Comparison of ENCODE assay signal across 25 cellular contexts in the genomic region with DNA sequence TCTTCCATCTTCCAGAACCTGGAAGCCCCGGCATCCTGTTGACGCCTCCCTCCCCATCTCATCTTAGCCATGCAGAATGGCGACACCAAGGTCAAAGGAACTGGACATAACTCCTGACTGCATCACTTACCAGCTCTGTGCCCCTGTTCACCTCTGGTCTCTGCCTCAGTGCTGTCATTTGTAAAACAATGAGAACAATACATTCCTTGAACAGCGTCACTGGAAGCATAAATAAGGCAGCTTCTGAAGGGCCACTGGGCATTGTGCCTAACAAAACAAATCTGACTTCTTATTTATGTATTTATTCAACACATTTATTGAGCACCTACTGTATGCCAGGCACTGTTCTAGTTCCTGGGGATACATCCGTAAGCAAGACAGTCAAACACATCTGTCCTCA.
DNase-seq lines count a peak whose midpoint lies in the region; ATAC-seq, FAIRE-seq and TF ChIP-seq lines count a peak whose summit lies in the region.
"Had no signal": no experiment of that assay in that cellular context is flagged by ENCODE, and none has a peak within 500 bp of the region (broad histone marks: within the 10 kb centered on the region; RNA-seq: fewer than 3 reads in every experiment).

No MANE protein-coding gene starts in this region.

- H3K9me3 ChIP-seq in liver (ENCODE audit: control insufficient read depth in 4 of 4, low read length in 3 of 4) (no peaks in the 10 kb centered on the region), HepG2 (ENCODE audit: low read length) (no peaks in the 10 kb centered on the region), upper lobe of right lung (no peaks in the 10 kb centered on the region)
- H3K9me3 ChIP-seq: esophagus squamous epithelium, lower lobe of right lung, pancreas, spleen had no signal

- 64% methylated on average over 5 of the region's 5 CpGs for WGBS in liver
- 40% methylated on average over 5 of the region's 5 CpGs for WGBS in HepG2 (ENCODE audit: low lambda C conversion rate)

- in situ Hi-C loops in HepG2 (cut with HindIII; ENCODE audit: extremely low pct_ligation_motif_present, low pct_unique_long_range_greater_than_20kb): no loop called here
- in situ Hi-C loops in GM13977 (cut with MboI; ENCODE audit: low pct_unique_long_range_greater_than_20kb, low sequenced_read_pairs, unreplicated experiment): no loop called here

- H3K27me3 Mint-ChIP-seq in central memory CD8-positive, alpha-beta T cell: no peaks in the 10 kb centered on the region
- H3K27me3 Mint-ChIP-seq: activated CD8-positive, alpha-beta T cell treated with anti-CD3 and anti-CD28 coated beads for 36 hours; CD8-positive, alpha-beta memory T cell had no signal

- no peak overlapping the region for H3K4me2 ChIP-seq in HepG2 (ENCODE audit: low read depth, low read length)

- H2AFZ ChIP-seq in HepG2 (ENCODE audit: low read length): no peak overlapping the region

- ATAC-seq in HepG2 (no peak), upper lobe of right lung (peak; percentile 25)
- no peak for ATAC-seq in central memory CD8-positive, alpha-beta T cell (replicated peaks; ENCODE audit: extremely low read depth, poor library complexity, severe bottlenecking)
- ATAC-seq: activated CD8-positive, alpha-beta T cell treated with anti-CD3 and anti-CD28 coated beads for 36 hours; pancreas; SK-N-SH treated with all-trans-retinoic acid at 6 μM for 48 hours had no signal

- no peak overlapping the region for H3K27ac ChIP-seq in liver (ENCODE audit: low read depth in 1 of 2, low read length in 2 of 2)
- H3K27ac ChIP-seq in HepG2 (ENCODE audit: extremely low read length, insufficient read depth, low read length): no peak overlapping the region
- no peak overlapping the region for H3K27ac ChIP-seq in upper lobe of right lung
- H3K27ac ChIP-seq: esophagus squamous epithelium, lower lobe of right lung, pancreas had no signal

- intact Hi-C loops in HepG2 (cut with micrococcal nuclease; ENCODE audit: unreplicated experiment) (no loop called here), upper lobe of right lung (cut with DNase I) (no loop called here)

- DNase-seq in HepG2 (ENCODE audit: low spot score) (no peak), islet precursor cell (peak; percentile 24), upper lobe of right lung (no peak), foreskin melanocyte (no peak), NCI-H2171 treated with DMSO at 0.1 percent for 48 hours (lab: John Stamatoyannopoulos, UW) (no peak), GM13977 (ENCODE audit: low spot score) (no peak)
- no peak for DNase-seq in central memory CD8-positive, alpha-beta T cell (ENCODE audit: low spot score in 2 of 2)
- DNase-seq: activated CD4-positive, alpha-beta T cell treated with anti-CD3 and anti-CD28 coated beads for 1 hour; activated CD8-positive, alpha-beta T cell treated with anti-CD3 and anti-CD28 coated beads for 36 hours; activated gamma-delta T cell; CD8-positive, alpha-beta memory T cell; DMS79; effector CD4-positive, alpha-beta T cell; esophagus squamous epithelium; GF-D8; lower lobe of right lung; NCI-H1436; nephron progenitor cell; pancreas; spleen; T-helper 2 cell; trophoblast cell had no signal

- FAIRE-seq in HepG2 (lab: Jason Lieb, UNC): no peak
- FAIRE-seq: keratinocyte, pancreas had no signal

- POLR2A ChIA-PET in HepG2 (lab: Yijun Ruan, JAX): no interaction called here

- H3K9me3 Mint-ChIP-seq in central memory CD8-positive, alpha-beta T cell: peaks cover 9% of the 10 kb centered on the region
- H3K9me3 Mint-ChIP-seq: activated CD8-positive, alpha-beta T cell treated with anti-CD3 and anti-CD28 coated beads for 36 hours; nephron progenitor cell had no signal

- H3K79me2 ChIP-seq in HepG2 (ENCODE audit: insufficient read depth, low read length): no peaks in the 10 kb centered on the region

- H3K4me3 Mint-ChIP-seq in central memory CD8-positive, alpha-beta T cell: no peak overlapping the region
- H3K4me3 Mint-ChIP-seq: activated CD8-positive, alpha-beta T cell treated with anti-CD3 and anti-CD28 coated beads for 36 hours; nephron progenitor cell had no signal

- H3K4me3 ChIP-seq in liver (ENCODE audit: low read depth in 1 of 3, low read length in 3 of 3) (no peak overlapping the region), HepG2 (replicated peaks in 1 of 3; ENCODE audit: insufficient read depth in 1 of 3, low read depth in 2 of 3, low read length in 3 of 3) (no peak overlapping the region), upper lobe of right lung (no peak overlapping the region)
- H3K4me3 ChIP-seq: esophagus squamous epithelium, lower lobe of right lung, pancreas, spleen had no signal

- no peak for TF ChIP-seq POLR2A in HepG2 (IDR thresholded peaks at IDR 0.05; ENCODE audit: insufficient read depth in 1 of 2, low read depth in 2 of 2, low read length in 2 of 2)

- H3K36me3 ChIP-seq in liver (ENCODE audit: control insufficient read depth in 4 of 4, insufficient read depth in 3 of 4, low read depth in 1 of 4, low read length in 3 of 4) (no peaks in the 10 kb centered on the region), HepG2 (replicated peaks in 1 of 2; ENCODE audit: control insufficient read depth in 1 of 2, insufficient read depth in 2 of 2, low read length in 2 of 2) (no peaks in the 10 kb centered on the region), upper lobe of right lung (no peaks in the 10 kb centered on the region)
- H3K36me3 ChIP-seq: esophagus squamous epithelium, lower lobe of right lung, pancreas, spleen had no signal

- TF ChIP-seq CTCF in liver (IDR thresholded peaks at IDR 0.05; ENCODE audit: low read depth, low read length, missing input control): no peak
- no peak for TF ChIP-seq CTCF in HepG2 (CRISPR knock-in tag; IDR thresholded peaks at IDR 0.05)
- TF ChIP-seq CTCF in upper lobe of right lung (IDR thresholded peaks at IDR 0.05): no peak
- TF ChIP-seq CTCF in GM13977 (IDR thresholded peaks at IDR 0.05; ENCODE audit: extremely low read depth, insufficient read depth, missing control alignments): no peak

- H3K4me1 Mint-ChIP-seq in central memory CD8-positive, alpha-beta T cell: peaks cover 38% of the 10 kb centered on the region

- peak in 1 of 2 donors; percentile 8 for TF ChIP-seq RAD21 in liver (IDR thresholded peaks at IDR 0.05)
- TF ChIP-seq RAD21 in HepG2 (CRISPR knock-in tag; IDR thresholded peaks at IDR 0.05): no peak

- H3K27ac Mint-ChIP-seq in central memory CD8-positive, alpha-beta T cell (ENCODE audit: low read depth): peak overlapping the region; percentile 41
- H3K27ac Mint-ChIP-seq: activated CD8-positive, alpha-beta T cell treated with anti-CD3 and anti-CD28 coated beads for 36 hours had no signal

- H4K20me1 ChIP-seq in HepG2 (ENCODE audit: insufficient read depth, low read length): no peaks in the 10 kb centered on the region

- CTCF ChIA-PET in HepG2 (lab: Yijun Ruan, JAX; ENCODE audit: low intra/inter-chr PET ratio, low total read pairs): no interaction called here

- no peak overlapping the region for H3K9ac ChIP-seq in liver (ENCODE audit: low read depth in 1 of 2, low read length in 2 of 2)
- no peak overlapping the region for H3K9ac ChIP-seq in HepG2 (ENCODE audit: insufficient read depth, low read depth, low read length)

- no peaks in the 10 kb centered on the region for H3K4me1 ChIP-seq in liver (ENCODE audit: control insufficient read depth in 4 of 4, insufficient read depth in 4 of 4, low read length in 3 of 4)
- H3K4me1 ChIP-seq in HepG2 (ENCODE audit: insufficient read depth, low read length): no peaks in the 10 kb centered on the region
- no peaks in the 10 kb centered on the region for H3K4me1 ChIP-seq in upper lobe of right lung
- H3K4me1 ChIP-seq: lower lobe of right lung, pancreas had no signal

- TF ChIP-seq EP300 in HepG2 (IDR thresholded peaks at IDR 0.05; ENCODE audit: low read depth in 2 of 2, low read length in 2 of 2) (no peak), HepG2 (CRISPR knock-in tag; IDR thresholded peaks at IDR 0.05; ENCODE audit: borderline replicate concordance) (no peak)

- no TSS peak for BruUV-seq in HepG2 (replicated peaks; lab: Mats Ljungman, UMichigan)

- H3K27me3 ChIP-seq in liver (ENCODE audit: control insufficient read depth in 4 of 4, insufficient read depth in 4 of 4, low read length in 3 of 4) (no peaks in the 10 kb centered on the region), HepG2 (ENCODE audit: control insufficient read depth in 1 of 2, insufficient read depth in 2 of 2, low read length in 2 of 2) (no peaks in the 10 kb centered on the region), upper lobe of right lung (no peaks in the 10 kb centered on the region)
- H3K27me3 ChIP-seq: esophagus squamous epithelium, pancreas, spleen had no signal

- H3K36me3 Mint-ChIP-seq in central memory CD8-positive, alpha-beta T cell (ENCODE audit: insufficient read depth): peaks cover 4% of the 10 kb centered on the region

TF ChIP-seq in liver, 16 proteins besides CTCF, POLR2A, EP300 and RAD21:
- TF ChIP-seq NR2F2 (IDR thresholded peaks at IDR 0.05): peak; percentile 67
- no peak for TF ChIP-seq RXRA (IDR thresholded peaks at IDR 0.05)

TF ChIP-seq in HepG2, 621 proteins besides CTCF, POLR2A, EP300 and RAD21 (continues in another document):
- TF ChIP-seq ZNF766 (CRISPR knock-in tag; IDR thresholded peaks at IDR 0.05; ENCODE audit: borderline replicate concordance): no peak
- TF ChIP-seq, protein P1, sequence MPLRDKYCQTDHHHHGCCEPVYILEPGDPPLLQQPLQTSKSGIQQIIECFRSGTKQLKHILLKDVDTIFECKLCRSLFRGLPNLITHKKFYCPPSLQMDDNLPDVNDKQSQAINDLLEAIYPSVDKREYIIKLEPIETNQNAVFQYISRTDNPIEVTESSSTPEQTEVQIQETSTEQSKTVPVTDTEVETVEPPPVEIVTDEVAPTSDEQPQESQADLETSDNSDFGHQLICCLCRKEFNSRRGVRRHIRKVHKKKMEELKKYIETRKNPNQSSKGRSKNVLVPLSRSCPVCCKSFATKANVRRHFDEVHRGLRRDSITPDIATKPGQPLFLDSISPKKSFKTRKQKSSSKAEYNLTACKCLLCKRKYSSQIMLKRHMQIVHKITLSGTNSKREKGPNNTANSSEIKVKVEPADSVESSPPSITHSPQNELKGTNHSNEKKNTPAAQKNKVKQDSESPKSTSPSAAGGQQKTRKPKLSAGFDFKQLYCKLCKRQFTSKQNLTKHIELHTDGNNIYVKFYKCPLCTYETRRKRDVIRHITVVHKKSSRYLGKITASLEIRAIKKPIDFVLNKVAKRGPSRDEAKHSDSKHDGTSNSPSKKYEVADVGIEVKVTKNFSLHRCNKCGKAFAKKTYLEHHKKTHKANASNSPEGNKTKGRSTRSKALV (CRISPR knock-in tag; IDR thresholded peaks at IDR 0.05): no peak
- TF ChIP-seq ZNF138 (CRISPR knock-in tag; IDR thresholded peaks at IDR 0.05; ENCODE audit: low read depth): no peak
